Comparison of ENCODE assay signal across 1 cellular context in genomic region chr19:48479686-48480085, GRCh38.
TF ChIP-seq lines count a peak whose summit lies in the region.

No MANE protein-coding gene starts in this region.

TF ChIP-seq in SK-N-SH treated with all-trans-retinoic acid at 6 μM for 48 hours, 23 proteins besides CTCF, POLR2A, EP300 and RAD21 (continued from another document):
- no peak for TF ChIP-seq CSRNP3 (CRISPR knock-in tag; IDR thresholded peaks at IDR 0.05)
- TF ChIP-seq CREB5 (CRISPR knock-in tag; IDR thresholded peaks at IDR 0.05; ENCODE audit: low read depth), result no peak
- no peak for TF ChIP-seq POU6F1 (CRISPR knock-in tag; IDR thresholded peaks at IDR 0.05; ENCODE audit: borderline replicate concordance, low read depth)
